In the genomic region with DNA sequence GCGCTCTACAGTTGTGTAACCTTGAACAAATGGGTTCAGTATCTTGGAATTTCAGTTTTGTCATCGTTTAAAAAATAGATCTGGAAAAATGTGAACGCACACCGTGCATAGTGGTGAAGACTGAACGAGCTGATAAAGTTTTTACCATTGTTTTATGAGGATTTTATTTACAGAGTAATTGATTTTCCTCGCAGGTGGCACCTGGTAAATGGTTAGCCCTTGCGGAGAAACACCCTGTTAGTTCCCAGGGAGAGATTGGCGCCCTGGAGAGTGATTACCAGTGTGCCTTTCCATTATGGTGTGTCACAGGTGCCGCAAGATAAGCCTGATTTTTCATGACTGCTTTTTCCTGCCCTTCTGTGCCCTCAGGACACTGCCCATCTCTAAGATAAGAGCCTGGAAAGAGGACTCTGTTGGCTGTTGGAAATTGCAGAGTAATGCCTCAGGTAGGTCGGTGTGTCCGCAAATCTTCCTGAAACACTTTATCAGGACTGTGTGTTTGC, we compare ENCODE assay signal across 8 cellular contexts. TPM values are rescaled to one million over a fixed set of nuclear protein-coding genes. Genes with fewer than 3 reads are reported as not detected.
DNase-seq lines count a peak whose midpoint lies in the region; ATAC-seq, FAIRE-seq and TF ChIP-seq lines count a peak whose summit lies in the region.

No MANE protein-coding gene starts in this region.

- WGBS in lung, 2 donors: 24 to 33% methylated on average over 11 of the region's 11 CpGs

- FAIRE-seq in astrocyte (lab: Jason Lieb, UNC): no peak

- TF ChIP-seq POLR2A in uterus (IDR thresholded peaks at IDR 0.05): no peak

- H3K9me3 Mint-ChIP-seq in astrocyte (ENCODE audit: unreplicated experiment): peaks cover 20% of the 10 kb centered on the region

- H3K36me3 Mint-ChIP-seq in astrocyte (ENCODE audit: low read depth, unreplicated experiment): peaks cover 26% of the 10 kb centered on the region

- H3K36me3 ChIP-seq in left ventricle myocardium inferior: peaks cover 46% of the 10 kb centered on the region
- H3K36me3 ChIP-seq in astrocyte (ENCODE audit: insufficient read depth, low read length): peaks cover 5% of the 10 kb centered on the region
- peaks cover 10 to 16% of the 10 kb centered on the region in 2 donors for H3K36me3 ChIP-seq in lung (ENCODE audit: control insufficient read depth in 2 of 2, insufficient read depth in 2 of 2, low read length in 2 of 2)
- H3K36me3 ChIP-seq in uterus: no peaks in the 10 kb centered on the region

- peaks cover 3% of the 10 kb centered on the region for H3K79me2 ChIP-seq in astrocyte (ENCODE audit: insufficient read depth, low read length)

- TF ChIP-seq CTCF in left ventricle myocardium inferior (IDR thresholded peaks at IDR 0.05; ENCODE audit: borderline replicate concordance): no peak
- TF ChIP-seq CTCF in astrocyte (IDR thresholded peaks at IDR 0.05; ENCODE audit: insufficient read depth, low read depth, low read length): no peak
- TF ChIP-seq CTCF in lung (IDR thresholded peaks at IDR 0.05; ENCODE audit: control extremely low read depth, extremely low read depth): no peak
- TF ChIP-seq CTCF in uterus (IDR thresholded peaks at IDR 0.05): no peak

- peak overlapping the region; percentile 97 for H2AFZ ChIP-seq in astrocyte (ENCODE audit: low read depth, low read length)

- H3K4me1 ChIP-seq in left ventricle myocardium inferior (peaks cover 56% of the 10 kb centered on the region), astrocyte (ENCODE audit: insufficient read depth, low read length) (peaks cover 9% of the 10 kb centered on the region), lung (ENCODE audit: control insufficient read depth in 2 of 2, insufficient read depth in 2 of 2, low read length in 2 of 2) (peaks cover 9 to 15% of the 10 kb centered on the region in 2 donors), uterus (peaks cover 0 to 10% of the 10 kb centered on the region in 2 donors)

- DNase-seq in left ventricle myocardium inferior: no peak
- DNase-seq in Right ventricle myocardium superior: no peak
- DNase-seq in astrocyte (ENCODE audit: low read depth): no peak
- DNase-seq in lung (ENCODE audit: low spot score): no peak
- DNase-seq in uterus: no peak
- DNase-seq in SKM-1 treated with dmso at 0.1 percent for 144 hours (lab: John Stamatoyannopoulos, UW; ENCODE audit: unreplicated experiment): no peak
- DNase-seq in pons (ENCODE audit: low spot score): no peak
- no peak for DNase-seq in activated CD4-positive, alpha-beta T cell treated with anti-CD3 and anti-CD28 coated beads, Interleukin-2, amount 50 U/mL, for 4 hours

- intact Hi-C loops in left ventricle myocardium inferior (cut with micrococcal nuclease) (no loop called here), Right ventricle myocardium superior (cut with DNase I) (no loop called here), uterus (cut with DNase I; ENCODE audit: low total_unique reads) (no loop called here)

- H3K27ac ChIP-seq in left ventricle myocardium inferior (replicated peaks) (peak overlapping the region; percentile 100), astrocyte (ENCODE audit: low read depth, low read length) (peak overlapping the region; percentile 95), lung (ENCODE audit: low read depth in 1 of 2, low read length in 1 of 2) (peak overlapping the region; percentile 99 to 100), uterus (peak overlapping the region; percentile 95 to 97)

- no peak for ATAC-seq in Right ventricle myocardium superior (ENCODE audit: poor library complexity)
- no peak for ATAC-seq in lung (ENCODE audit: insufficient read depth, low FRiP score)

- peaks cover 30% of the 10 kb centered on the region for H3K9me3 ChIP-seq in left ventricle myocardium inferior (replicated peaks)
- peaks cover 14% of the 10 kb centered on the region for H3K9me3 ChIP-seq in astrocyte (ENCODE audit: insufficient read depth, low read depth, low read length)
- H3K9me3 ChIP-seq in lung (ENCODE audit: control insufficient read depth in 2 of 2, insufficient read depth in 1 of 2, low read length in 1 of 2): peaks cover 0 to 11% of the 10 kb centered on the region in 2 donors
- H3K9me3 ChIP-seq in uterus: no peaks in the 10 kb centered on the region

- H3K9ac ChIP-seq in astrocyte (ENCODE audit: low read length): peak overlapping the region; percentile 91

- H3K4me3 ChIP-seq in left ventricle myocardium inferior: peak overlapping the region; percentile 92
- H3K4me3 ChIP-seq in astrocyte (ENCODE audit: insufficient read depth, low read depth, low read length): peak overlapping the region; percentile 85
- peak overlapping the region; percentile 91 for H3K4me3 ChIP-seq in lung
- H3K4me3 ChIP-seq in uterus: peak overlapping the region; percentile 65 to 90

- H3K27me3 Mint-ChIP-seq in astrocyte (ENCODE audit: low read depth, unreplicated experiment): no peaks in the 10 kb centered on the region

- peak overlapping the region; percentile 99 for H3K4me2 ChIP-seq in astrocyte (ENCODE audit: low read length)

- no peaks in the 10 kb centered on the region for H4K20me1 ChIP-seq in astrocyte (ENCODE audit: insufficient read depth, low read length)

- peaks cover 6% of the 10 kb centered on the region for H3K4me1 Mint-ChIP-seq in astrocyte (ENCODE audit: low read depth, unreplicated experiment)

- H3K4me3 Mint-ChIP-seq in astrocyte (ENCODE audit: unreplicated experiment): peak overlapping the region; percentile 97

- H3K27ac Mint-ChIP-seq in astrocyte (ENCODE audit: unreplicated experiment): peak overlapping the region; percentile 95

- H3K27me3 ChIP-seq in left ventricle myocardium inferior (ENCODE audit: low read depth) (no peaks in the 10 kb centered on the region), astrocyte (ENCODE audit: insufficient read depth, low read length) (no peaks in the 10 kb centered on the region), lung (ENCODE audit: control insufficient read depth, insufficient read depth) (no peaks in the 10 kb centered on the region), uterus (no peaks in the 10 kb centered on the region)

RNA-seq across cellular contexts. Expression of a gene that starts 0.6 kb away (rescaled TPM):
- total RNA-seq in left ventricle myocardium inferior (23.3 TPM), Right ventricle myocardium superior (22.0 TPM), astrocyte (4.8 and 5.2 TPM in 2 replicates), lung (10 to 100 TPM in 1 of 2 donors, 1 to 10 TPM in 1; 8.5 to 17.7 TPM), uterus (100 to 1,000 TPM in 1 of 4 donors, 10 to 100 TPM in 3; 16.9 to 209 (median 39.6) TPM)
- 1 to 10 TPM; 5.6 to 5.8 TPM for polyA plus RNA-seq in lung

RNA-seq across cellular contexts. Expression of a gene that starts 38.4 kb away (rescaled TPM):
- 4.4 TPM for total RNA-seq in left ventricle myocardium inferior
- 3.6 TPM for total RNA-seq in Right ventricle myocardium superior
- total RNA-seq in astrocyte: 4.8 and 5.7 TPM in 2 replicates
- total RNA-seq in lung: 10 to 100 TPM in 1 of 2 donors, 1 to 10 TPM in 1; 9.3 to 11.2 TPM
- polyA plus RNA-seq in lung: 1 to 10 TPM; 3.6 to 3.8 TPM
- 10 to 100 TPM in 3 of 4 donors, 1 to 10 TPM in 1; 1.3 to 15.6 (median 12.1) TPM for total RNA-seq in uterus

RNA-seq across cellular contexts. Expression of a gene that starts 57.2 kb away (rescaled TPM):
- total RNA-seq in left ventricle myocardium inferior (45.6 TPM), Right ventricle myocardium superior (39.8 TPM), astrocyte (14.8 and 16.5 TPM in 2 replicates), lung (10 to 100 TPM; 22.6 to 50.4 TPM), uterus (10 to 100 TPM; 23.5 to 80.3 (median 39.7) TPM)
- polyA plus RNA-seq in lung: 10 to 100 TPM; 10.5 to 21.2 TPM

RNA-seq across cellular contexts. Expression of a gene that starts 57.7 kb away (rescaled TPM):
- total RNA-seq in left ventricle myocardium inferior (not detected), Right ventricle myocardium superior (0.13 TPM), astrocyte (0.14 and 0.31 TPM in 2 replicates), lung (1 to 10 TPM in 1 of 2 donors, under 1 TPM in 1; 0.88 to 1.1 TPM), uterus (under 1 TPM in 1 of 4 donors, not detected in 3; 0.98 TPM)
- polyA plus RNA-seq in lung: under 1 TPM; 0.21 to 0.49 TPM
